Comparison of ENCODE assay signal across 20 cellular contexts in genomic region chr15:46710561-46710960, GRCh38.
DNase-seq lines count a peak whose midpoint lies in the region; ATAC-seq and TF ChIP-seq lines count a peak whose summit lies in the region.
"Had no signal": no experiment of that assay in that cellular context is flagged by ENCODE, and none has a peak within 500 bp of the region (broad histone marks: within the 10 kb centered on the region; RNA-seq: fewer than 3 reads in every experiment).

No MANE protein-coding gene starts in this region.

- H3K4me1 ChIP-seq in RWPE2 (ENCODE audit: insufficient read depth, poor library complexity, severe bottlenecking), result no peaks in the 10 kb centered on the region
- no peaks in the 10 kb centered on the region for H3K4me1 ChIP-seq in mesendoderm (ENCODE audit: control insufficient read depth, low read depth, low read length)
- H3K4me1 ChIP-seq in trophoblast cell (ENCODE audit: control insufficient read depth in 1 of 2, insufficient read depth in 2 of 2, low read length in 2 of 2), result peaks cover 2 to 5% of the 10 kb centered on the region in 2 experiments
- H3K4me1 ChIP-seq: A549 had no signal

- DNase-seq in Right ventricle myocardium superior (no peak), left cardiac atrium (no peak), RWPE2 (ENCODE audit: low spot score) (no peak), mesendoderm (peak; percentile 31), trophoblast cell (no peak), NAMALWA (ENCODE audit: low spot score) (no peak)
- DNase-seq: AML-193; CD4-positive, alpha-beta T cell; DMS153; DMS79; GDM1; H7; HFFc6 had no signal

- WGBS in mesendoderm (ENCODE audit: extremely low coverage, insufficient coverage, low lambda C conversion rate), result no CpG with 5 or more reads among the region's 5 CpGs
- no CpG with 5 or more reads among the region's 5 CpGs for WGBS in trophoblast cell (ENCODE audit: extremely low coverage, insufficient coverage, insufficient read length)

- H3K9me3 ChIP-seq in RWPE2 (ENCODE audit: severe bottlenecking) (no peaks in the 10 kb centered on the region), trophoblast cell (ENCODE audit: insufficient read depth, low read depth, low read length) (no peaks in the 10 kb centered on the region)
- H3K9me3 ChIP-seq: A549 had no signal

- H3K4me3 ChIP-seq in RWPE2 (ENCODE audit: severe bottlenecking), result no peak overlapping the region
- no peak overlapping the region for H3K4me3 ChIP-seq in mesendoderm (ENCODE audit: low read length)
- no peak overlapping the region for H3K4me3 ChIP-seq in trophoblast cell (ENCODE audit: low read depth, low read length)
- H3K4me3 ChIP-seq: A549, GM23338 had no signal

- ATAC-seq in Right ventricle myocardium superior (ENCODE audit: poor library complexity) (peak; percentile 25), left cardiac atrium (no peak), RWPE2 (ENCODE audit: low read depth) (peak; percentile 36; the same call in 2 of the 3 replicates), HG03097 (IDR thresholded peaks at IDR 0.05; ENCODE audit: low FRiP score, unreplicated experiment) (no peak)
- ATAC-seq: A549, GM23338, HCT116, HepG2 had no signal

- H3K27ac ChIP-seq in RWPE2 (ENCODE audit: poor library complexity, severe bottlenecking), result no peak overlapping the region
- H3K27ac ChIP-seq in mesendoderm (ENCODE audit: low read depth, low read length), result no peak overlapping the region
- H3K27ac ChIP-seq in trophoblast cell (ENCODE audit: low read depth, low read length), result no peak overlapping the region
- H3K27ac ChIP-seq: 22Rv1, A549, C4-2B had no signal

- H2BK5ac ChIP-seq in mesendoderm (ENCODE audit: low read length) (no peak overlapping the region), trophoblast cell (ENCODE audit: low read depth, low read length, poor library complexity) (no peak overlapping the region)

- H4K91ac ChIP-seq in trophoblast cell (ENCODE audit: low read depth, low read length), result no peak overlapping the region

- H3K14ac ChIP-seq in trophoblast cell (ENCODE audit: low read length), result no peak overlapping the region

- H4K12ac ChIP-seq in trophoblast cell (ENCODE audit: low read depth, low read length), result no peak overlapping the region

- H2AFZ ChIP-seq in trophoblast cell (ENCODE audit: insufficient read depth, low read length, poor library complexity), result no peak overlapping the region
- H2AFZ ChIP-seq: GM23338 had no signal

- H3K79me2 ChIP-seq in mesendoderm (ENCODE audit: control insufficient read depth, insufficient read depth, low read length) (no peaks in the 10 kb centered on the region), trophoblast cell (ENCODE audit: control insufficient read depth, insufficient read depth, low read length, poor library complexity) (no peaks in the 10 kb centered on the region)

- no peak overlapping the region for H3K56ac ChIP-seq in mesendoderm (ENCODE audit: low read length)

- no peak overlapping the region for H4K5ac ChIP-seq in mesendoderm (ENCODE audit: low read length)

- no peak overlapping the region for H3K4ac ChIP-seq in mesendoderm (ENCODE audit: low read depth, low read length)
- no peak overlapping the region for H3K4ac ChIP-seq in trophoblast cell (ENCODE audit: low read depth, low read length)

- no peak overlapping the region for H2BK12ac ChIP-seq in trophoblast cell (ENCODE audit: low read length)

- H3K9ac ChIP-seq in mesendoderm (ENCODE audit: low read length) (no peak overlapping the region), trophoblast cell (ENCODE audit: low read length) (no peak overlapping the region)

- no peak overlapping the region for H3K23ac ChIP-seq in mesendoderm (ENCODE audit: low read length)
- H3K23ac ChIP-seq in trophoblast cell (ENCODE audit: low read length), result no peak overlapping the region

- H3K36me3 ChIP-seq in RWPE2 (ENCODE audit: low read depth), result no peaks in the 10 kb centered on the region
- H3K36me3 ChIP-seq in mesendoderm (ENCODE audit: control insufficient read depth, insufficient read depth, low read length), result no peaks in the 10 kb centered on the region
- no peaks in the 10 kb centered on the region for H3K36me3 ChIP-seq in trophoblast cell (ENCODE audit: control insufficient read depth in 1 of 2, insufficient read depth in 2 of 2, low read length in 2 of 2)

- no peak overlapping the region for H2BK120ac ChIP-seq in mesendoderm (ENCODE audit: low read depth, low read length)
- no peak overlapping the region for H2BK120ac ChIP-seq in trophoblast cell (ENCODE audit: insufficient read depth, low read length, poor library complexity)

- H2BK15ac ChIP-seq in mesendoderm (replicated peaks; ENCODE audit: low read depth), result no peak overlapping the region

- H3K27me3 ChIP-seq in RWPE2 (ENCODE audit: insufficient read depth, poor library complexity, severe bottlenecking) (no peaks in the 10 kb centered on the region), mesendoderm (ENCODE audit: insufficient read depth, low read length, poor library complexity) (no peaks in the 10 kb centered on the region), trophoblast cell (ENCODE audit: insufficient read depth, low read length) (no peaks in the 10 kb centered on the region)

- no peak overlapping the region for H3K4me2 ChIP-seq in mesendoderm (ENCODE audit: low read length)
- H3K4me2 ChIP-seq in trophoblast cell (ENCODE audit: low read length), result no peak overlapping the region
- H3K4me2 ChIP-seq: A549, GM23338 had no signal

- H4K8ac ChIP-seq in mesendoderm (ENCODE audit: low read depth, low read length) (no peak overlapping the region), trophoblast cell (ENCODE audit: low read depth, low read length) (no peak overlapping the region)

- no peak overlapping the region for H2AK5ac ChIP-seq in mesendoderm (ENCODE audit: low read length)
- no peak overlapping the region for H2AK5ac ChIP-seq in trophoblast cell (ENCODE audit: low read length)

- H3K18ac ChIP-seq in mesendoderm (ENCODE audit: low read length) (no peak overlapping the region), trophoblast cell (ENCODE audit: low read length) (no peak overlapping the region)

- no peaks in the 10 kb centered on the region for H3K79me1 ChIP-seq in mesendoderm (ENCODE audit: low read length)
- H3K79me1 ChIP-seq in trophoblast cell (ENCODE audit: low read length), result peaks cover 2% of the 10 kb centered on the region

- intact Hi-C loops in Right ventricle myocardium superior (cut with DNase I) (no loop called here), left cardiac atrium (cut with DNase I) (no loop called here)

- no peak for TF ChIP-seq CTCF in RWPE2 (IDR thresholded peaks at IDR 0.05; ENCODE audit: poor library complexity, severe bottlenecking)

Comparison
In these comparisons a context has a peak if more than half of its experiments do, and no peak if none do; other contexts are left out.
1. ATAC-seq: peak in Right ventricle myocardium superior (single experiment) and RWPE2 (single experiment); none in left cardiac atrium (0 of 2) and HG03097 (single experiment).